1 cellular context compared by ENCODE assay signal in genomic region chr2:169584005-169584877, GRCh38.
TF ChIP-seq lines count a peak whose summit lies in the region.

Gene PPIG, plus strand, starts transcription at chr2:169584351. Its CDS starts 19,691 bp downstream, at chr2:169604042.

TF ChIP-seq in H1, 55 proteins besides CTCF, POLR2A, EP300 and RAD21 (continued from another document):
- TF ChIP-seq CHD1 (IDR thresholded peaks at IDR 0.05; ENCODE audit: low read depth, low read length) (no peak), MAX (IDR thresholded peaks at IDR 0.05) (peak; percentile 80), ATF3 (IDR thresholded peaks at IDR 0.05; ENCODE audit: insufficient read depth, low read depth, low read length) (peak; percentile 82), SP4 (IDR thresholded peaks at IDR 0.05; ENCODE audit: low read length) (no peak), CHD2 (IDR thresholded peaks at IDR 0.05; ENCODE audit: low read length) (no peak; the same call in 1 of the 2 replicates), PHF8 (conservative IDR thresholded peaks at IDR 0.05; ENCODE audit: low read depth, low read length) (peak; percentile 83), MAFK (IDR thresholded peaks at IDR 0.05; ENCODE audit: low read depth, low read length) (no peak), JUND (IDR thresholded peaks at IDR 0.05; ENCODE audit: low read length) (0 out of 2 replicates have a peak, but pooled peaks have one; percentile 37), BCL11A (IDR thresholded peaks at IDR 0.05; ENCODE audit: low read depth in 2 of 2, low read length in 2 of 2) (no peak), FOSL1 (IDR thresholded peaks at IDR 0.05; ENCODE audit: insufficient read depth, low read depth, low read length) (no peak), SRF (IDR thresholded peaks at IDR 0.05; ENCODE audit: low read depth, low read length) (peak; percentile 83), CTBP2 (IDR thresholded peaks at IDR 0.05; ENCODE audit: borderline replicate concordance, insufficient read depth, insufficient read length, low read length) (peak; percentile 44), E2F6 (IDR thresholded peaks at IDR 0.05) (peak; percentile 56), SIX5 (IDR thresholded peaks at IDR 0.05; ENCODE audit: low read depth, low read length) (no peak), BRCA1 (IDR thresholded peaks at IDR 0.05; ENCODE audit: low read depth, low read length) (peak; percentile 31; the same call in 1 of the 2 replicates), SUZ12 (IDR thresholded peaks at IDR 0.05; ENCODE audit: low read length) (no peak), ASH2L (IDR thresholded peaks at IDR 0.05; ENCODE audit: low read length) (peak; percentile 91), GTF2F1 (IDR thresholded peaks at IDR 0.05; ENCODE audit: borderline replicate concordance, low read depth, low read length) (no peak), CEBPB (IDR thresholded peaks at IDR 0.05; ENCODE audit: low read depth, low read length) (peak; percentile 89), SIRT6 (IDR thresholded peaks at IDR 0.05; ENCODE audit: low read length) (no peak), JUN (IDR thresholded peaks at IDR 0.05; ENCODE audit: low read depth, low read length) (no peak), KDM4A (IDR thresholded peaks at IDR 0.05; ENCODE audit: low read depth, low read length, severe bottlenecking) (peak; percentile 69), RBBP5 (IDR thresholded peaks at IDR 0.05; ENCODE audit: borderline replicate concordance, low read depth, low read length) (peak; percentile 96), SIN3A (conservative IDR thresholded peaks at IDR 0.05 in 1 of 2, IDR thresholded peaks at IDR 0.05 in 1 of 2; ENCODE audit: low read depth in 1 of 2, low read length in 2 of 2) (peak; percentile 62 to 91; a peak in 2 of 4 replicates), SP2 (IDR thresholded peaks at IDR 0.05; ENCODE audit: low read length) (no peak), HDAC6 (IDR thresholded peaks at IDR 0.05; ENCODE audit: low read depth, low read length) (no peak), SP1 (IDR thresholded peaks at IDR 0.05; ENCODE audit: low read depth, low read length) (peak; percentile 48; the same call in 1 of the 2 replicates), TAF7 (optimal IDR thresholded peaks at IDR 0.05; ENCODE audit: borderline replicate concordance, low read depth, low read length) (no peak), POU5F1 (IDR thresholded peaks at IDR 0.05; ENCODE audit: low read depth, low read length) (0 out of 2 replicates have a peak, but pooled peaks have one; percentile 14), RFX5 (IDR thresholded peaks at IDR 0.05; ENCODE audit: borderline replicate concordance, low read depth, low read length) (no peak), TCF12 (IDR thresholded peaks at IDR 0.05; ENCODE audit: low read depth, low read length) (0 out of 2 replicates have a peak, but pooled peaks have one; percentile 35), CREB1 (IDR thresholded peaks at IDR 0.05) (peak; percentile 99), USF2 (IDR thresholded peaks at IDR 0.05; ENCODE audit: low read length) (peak; percentile 31; the same call in 1 of the 2 replicates), NRF1 (IDR thresholded peaks at IDR 0.05; ENCODE audit: low read depth, low read length) (no peak), KDM5A (IDR thresholded peaks at IDR 0.05; ENCODE audit: low read length) (peak; percentile 43; the same call in 1 of the 2 replicates), ATF2 (IDR thresholded peaks at IDR 0.05; ENCODE audit: low read length) (no peak), RXRA (IDR thresholded peaks at IDR 0.05; ENCODE audit: insufficient read depth, low read depth, low read length) (no peak), GABPA (IDR thresholded peaks at IDR 0.05; ENCODE audit: borderline replicate concordance, insufficient read depth, low read length) (peak; percentile 86; the same call in 1 of the 2 replicates), POLR2AphosphoS5 (IDR thresholded peaks at IDR 0.05; ENCODE audit: low read depth, low read length) (peak; percentile 79), TAF1 (IDR thresholded peaks at IDR 0.05; ENCODE audit: low read depth, low read length) (peak; percentile 79), RNF2 (IDR thresholded peaks at IDR 0.05; ENCODE audit: borderline replicate concordance, low read depth, low read length, missing control alignments, poor library complexity, severe bottlenecking) (no peak)
